In genomic region chr17:47265983-47266541, GRCh38 we compare ENCODE assay signal across 1 cellular context.
TF ChIP-seq lines count a peak whose summit lies in the region.

No MANE protein-coding gene starts in this region.

TF ChIP-seq in K562, 482 proteins besides CTCF, POLR2A, EP300 and RAD21 (continued from another document):
- TF ChIP-seq VEZF1 (CRISPR knock-in tag; IDR thresholded peaks at IDR 0.05) (peak; percentile 35), MEIS2 (IDR thresholded peaks at IDR 0.05; ENCODE audit: partially characterized antibody) (peak; percentile 99), ADNP (tag; IDR thresholded peaks at IDR 0.05) (peak; percentile 50; the same call in 1 of the 2 replicates), JUNB (CRISPR knock-in tag; conservative IDR thresholded peaks at IDR 0.05) (peak; percentile 59; the same call in 1 of the 2 replicates), ARNT (IDR thresholded peaks at IDR 0.05) (peak; percentile 40 to 82; a peak in 2 of 4 replicates), EGR1 (conservative IDR thresholded peaks at IDR 0.05) (0 out of 2 replicates have a peak, but pooled peaks have one; percentile 9), MAFG (tag; conservative IDR thresholded peaks at IDR 0.05) (peak; percentile 41), ZBTB43 (CRISPR knock-in tag; IDR thresholded peaks at IDR 0.05) (no peak), HIVEP1 (CRISPR knock-in tag; IDR thresholded peaks at IDR 0.05) (0 out of 2 replicates have a peak, but pooled peaks have one; percentile 11), MTA3 (IDR thresholded peaks at IDR 0.05; ENCODE audit: borderline replicate concordance) (0 out of 2 replicates have a peak, but pooled peaks have one; percentile 44), ZNF511 (CRISPR knock-in tag; IDR thresholded peaks at IDR 0.05) (no peak), ZKSCAN1 (IDR thresholded peaks at IDR 0.05; ENCODE audit: low read depth, low read length) (no peak), HES1 (IDR thresholded peaks at IDR 0.05; ENCODE audit: low read depth) (no peak), ZNF785 (CRISPR knock-in tag; IDR thresholded peaks at IDR 0.05) (no peak), MAFK (IDR thresholded peaks at IDR 0.05; ENCODE audit: low read length) (peak; percentile 29; the same call in 1 of the 2 replicates)
